In genomic region chr2:204673877-204674276, GRCh38 we compare ENCODE assay signal across 19 cellular contexts.
A peak's percentile ranks its signal among the peaks of the same experiment; 100 is the strongest.
DNase-seq lines count a peak whose midpoint lies in the region; FAIRE-seq and TF ChIP-seq lines count a peak whose summit lies in the region.
"Had no signal": no experiment of that assay in that cellular context is flagged by ENCODE, and none has a peak within 500 bp of the region (broad histone marks: within the 10 kb centered on the region; RNA-seq: fewer than 3 reads in every experiment).

No MANE protein-coding gene starts in this region.

- no peaks in the 10 kb centered on the region for H3K36me3 ChIP-seq in brain microvascular endothelial cell (replicated peaks)
- H3K36me3 ChIP-seq in kidney epithelial cell (ENCODE audit: control insufficient read depth, insufficient read depth, low read length) = no peaks in the 10 kb centered on the region
- H3K36me3 ChIP-seq in MM.1S (replicated peaks; ENCODE audit: insufficient read depth, low read length) = no peaks in the 10 kb centered on the region
- H3K36me3 ChIP-seq: ascending aorta, heart left ventricle had no signal

- no peaks in the 10 kb centered on the region for H3K4me1 ChIP-seq in MM.1S (ENCODE audit: low read length)
- H3K4me1 ChIP-seq: ascending aorta, heart left ventricle had no signal

- H3K4me3 ChIP-seq in AG10803 (ENCODE audit: low read length) = no peak overlapping the region
- H3K4me3 ChIP-seq in brain microvascular endothelial cell (ENCODE audit: low read depth, low read length) = no peak overlapping the region
- no peak overlapping the region for H3K4me3 ChIP-seq in kidney epithelial cell (ENCODE audit: low read depth, low read length)
- no peak overlapping the region for H3K4me3 ChIP-seq in MM.1S (ENCODE audit: low read length)
- H3K4me3 ChIP-seq: ascending aorta, coronary artery, heart left ventricle had no signal

- no peaks in the 10 kb centered on the region for H4K20me1 ChIP-seq in MM.1S (ENCODE audit: insufficient read depth, low read length)

- H3K27me3 ChIP-seq in brain microvascular endothelial cell (replicated peaks) (no peaks in the 10 kb centered on the region), kidney epithelial cell (ENCODE audit: control insufficient read depth, insufficient read depth, low read length) (no peaks in the 10 kb centered on the region), MM.1S (replicated peaks; ENCODE audit: insufficient read depth, low read length) (no peaks in the 10 kb centered on the region)
- H3K27me3 ChIP-seq: ascending aorta, heart left ventricle had no signal

- no peak overlapping the region for H2AFZ ChIP-seq in MM.1S (ENCODE audit: low read length)

- no peak for FAIRE-seq in HTR-8/SVneo (lab: Jason Lieb, UNC)

- no peaks in the 10 kb centered on the region for H3F3A ChIP-seq in MM.1S (ENCODE audit: insufficient read depth, low read length)

- TF ChIP-seq CTCF in AG10803 (conservative IDR thresholded peaks at IDR 0.05; ENCODE audit: low read length) = no peak
- no peak for TF ChIP-seq CTCF in brain microvascular endothelial cell (IDR thresholded peaks at IDR 0.05; ENCODE audit: low read depth, low read length, missing control alignments)
- TF ChIP-seq CTCF in kidney epithelial cell (IDR thresholded peaks at IDR 0.05; ENCODE audit: insufficient read depth, low read length, poor library complexity, severe bottlenecking) = no peak
- TF ChIP-seq CTCF in MM.1S (IDR thresholded peaks at IDR 0.05; ENCODE audit: low read length) = no peak

- H3K9me3 ChIP-seq in MM.1S (replicated peaks; ENCODE audit: insufficient read depth, low read length) = no peaks in the 10 kb centered on the region
- H3K9me3 ChIP-seq: ascending aorta, heart left ventricle had no signal

- H3K9me2 ChIP-seq in MM.1S (replicated peaks; ENCODE audit: insufficient read depth, low read length) = no peaks in the 10 kb centered on the region

- H3K79me2 ChIP-seq in MM.1S (ENCODE audit: low read length) = no peaks in the 10 kb centered on the region

- in situ Hi-C loops in brain microvascular endothelial cell (cut with HindIII; ENCODE audit: low pct_ligation_motif_present, low sequenced_read_pairs) = no loop called here

- no peak overlapping the region for H3K9ac ChIP-seq in MM.1S (ENCODE audit: low read length)

- no peak overlapping the region for H3K4me2 ChIP-seq in MM.1S (ENCODE audit: low read depth, low read length)

- DNase-seq in AG10803 (ENCODE audit: low read depth) (peak; percentile 22), HTR-8/SVneo (ENCODE audit: insufficient read length, low spot score) (peak; percentile 10), brain microvascular endothelial cell (peak; percentile 24), kidney epithelial cell (ENCODE audit: low read depth) (peak; percentile 32), NCI-H446 treated with DMSO at 0.1 percent for 48 hours (lab: John Stamatoyannopoulos, UW) (no peak), MM.1S (no peak), DMS 273 (lab: John Stamatoyannopoulos, UW; ENCODE audit: unreplicated experiment) (no peak)
- no peak for DNase-seq in stimulated activated naive CD4-positive, alpha-beta T cell treated with Interleukin-2 at 50 U/mL for 16 hours (lab: John Stamatoyannopoulos, UW)
- DNase-seq: activated CD4-positive, alpha-beta T cell treated with anti-CD3 and anti-CD28 coated beads, Interleukin-2, amount 10 ng/mL, durations not matched to agents 7 days and 5 days; activated naive CD4-positive, alpha-beta T cell treated with Interleukin-2 at 50 U/mL for 16 hours; CD4-positive, alpha-beta memory T cell; heart left ventricle; mesendoderm; NCI-H2081; NCI-H524 treated with DMSO at 0.1 percent for 48 hours; stimulated activated naive CD4-positive, alpha-beta T cell; trophoblast cell had no signal

- peak overlapping the region; percentile 38 for H3K27ac ChIP-seq in brain microvascular endothelial cell
- H3K27ac ChIP-seq in MM.1S (ENCODE audit: low read length) = no peak overlapping the region
- H3K27ac ChIP-seq: ascending aorta, coronary artery, heart left ventricle had no signal

Comparison
In these comparisons a context has a peak if more than half of its experiments do, and no peak if none do; other contexts are left out.
1. DNase-seq: peak in AG10803 (single experiment), HTR-8/SVneo (single experiment), brain microvascular endothelial cell (single experiment) and kidney epithelial cell (single experiment); none in stimulated activated naive CD4-positive, alpha-beta T cell treated with Interleukin-2 at 50 U/mL for 16 hours (single experiment), NCI-H446 treated with DMSO at 0.1 percent for 48 hours (single experiment), MM.1S (single experiment) and DMS 273 (single experiment).